ENCODE assay signal across 13 cellular contexts in genomic region chr5:158451203-158451982, GRCh38.
DNase-seq lines count a peak whose midpoint lies in the region; ATAC-seq, FAIRE-seq and TF ChIP-seq lines count a peak whose summit lies in the region.
"Had no signal": no experiment of that assay in that cellular context is flagged by ENCODE, and none has a peak within 500 bp of the region (broad histone marks: within the 10 kb centered on the region; RNA-seq: fewer than 3 reads in every experiment).

No MANE protein-coding gene starts in this region.

- no peaks in the 10 kb centered on the region for H3K27me3 ChIP-seq in K562 (ENCODE audit: control insufficient read depth in 2 of 2, insufficient read depth in 2 of 2, low read length in 2 of 2)
- no peaks in the 10 kb centered on the region for H3K27me3 ChIP-seq in kidney epithelial cell (ENCODE audit: control insufficient read depth, insufficient read depth, low read length)
- H3K27me3 ChIP-seq in esophagus squamous epithelium, result no peaks in the 10 kb centered on the region
- H3K27me3 ChIP-seq: adrenal gland, foreskin keratinocyte had no signal

- POLR2A ChIA-PET in K562 (lab: Yijun Ruan, JAX), result no interaction called here

- H3K4me3 Mint-ChIP-seq in HFFc6, result peak overlapping the region; percentile 19; the same call in 1 of the 2 replicates
- H3K4me3 Mint-ChIP-seq: activated CD8-positive, alpha-beta T cell treated with anti-CD3 and anti-CD28 coated beads, Interleukin-2, amount 10 ng/mL, durations not matched to agents 7 days and 5 days had no signal

- no peaks in the 10 kb centered on the region for H3K36me3 ChIP-seq in K562 (ENCODE audit: control insufficient read depth, insufficient read depth, low read length)
- no peaks in the 10 kb centered on the region for H3K36me3 ChIP-seq in kidney epithelial cell (ENCODE audit: control insufficient read depth, insufficient read depth, low read length)
- no peaks in the 10 kb centered on the region for H3K36me3 ChIP-seq in esophagus squamous epithelium
- H3K36me3 ChIP-seq: adrenal gland had no signal

- no peak for FAIRE-seq in K562 (lab: Jason Lieb, UNC)

- H3K27ac ChIP-seq in K562 (ENCODE audit: extremely low read depth, low read depth, low read length) (no peak overlapping the region), esophagus squamous epithelium (peak overlapping the region in 1 of 4 donors; percentile 61)
- H3K27ac ChIP-seq: adrenal gland, foreskin keratinocyte had no signal

- no peaks in the 10 kb centered on the region for H3K9me1 ChIP-seq in K562 (ENCODE audit: control insufficient read depth, insufficient read depth, low read length)

- H3K79me2 ChIP-seq in K562 (ENCODE audit: control insufficient read depth, insufficient read depth, low read length), result no peaks in the 10 kb centered on the region

- H2AFZ ChIP-seq in K562 (ENCODE audit: low read depth, low read length), result no peak overlapping the region

- no peak overlapping the region for H3K4me2 ChIP-seq in K562 (ENCODE audit: insufficient read depth, low read length)

- H3K36me3 Mint-ChIP-seq in HFFc6 (ENCODE audit: low read depth), result no peaks in the 10 kb centered on the region

- peaks cover 34% of the 10 kb centered on the region for H3K4me1 Mint-ChIP-seq in HFFc6 (ENCODE audit: low read depth)

- no peak for TF ChIP-seq EP300 in K562 (IDR thresholded peaks at IDR 0.05; ENCODE audit: low read length)

- no peaks in the 10 kb centered on the region for H4K20me1 ChIP-seq in K562 (replicated peaks; ENCODE audit: control insufficient read depth, insufficient read depth, low read length)

- BruUV-seq in K562 (replicated peaks; lab: Mats Ljungman, UMichigan), result no TSS peak

- no peak for TF ChIP-seq RAD21 in K562 (CRISPR knock-in tag; conservative IDR thresholded peaks at IDR 0.05 in 1 of 2, IDR thresholded peaks at IDR 0.05 in 1 of 2)

- CTCF ChIA-PET in K562 (lab: Yijun Ruan, JAX; ENCODE audit: low intra/inter-chr PET ratio), result interaction anchor here (0.6 kb wide), 1 partner anchor 20 kb away, joined by 3 read pairs; no protein-coding TSS in a partner anchor

- H3K27me3 Mint-ChIP-seq in HFFc6 (ENCODE audit: insufficient read depth), result peaks cover 38% of the 10 kb centered on the region

- no peaks in the 10 kb centered on the region for H3K4me1 ChIP-seq in K562 (replicated peaks in 1 of 2; ENCODE audit: control insufficient read depth in 2 of 2, insufficient read depth in 2 of 2, low read length in 2 of 2)
- no peaks in the 10 kb centered on the region for H3K4me1 ChIP-seq in esophagus squamous epithelium
- H3K4me1 ChIP-seq: foreskin keratinocyte had no signal

- H3K9ac ChIP-seq in K562 (ENCODE audit: insufficient read depth in 1 of 2, low read depth in 2 of 2, low read length in 2 of 2), result no peak overlapping the region

- in situ Hi-C loops in K562 (cut with MboI), result no loop called here

- no peak for TF ChIP-seq POLR2A in K562 (conservative IDR thresholded peaks at IDR 0.05)
- no peak for TF ChIP-seq POLR2A in esophagus squamous epithelium (IDR thresholded peaks at IDR 0.05)

- ATAC-seq in K562, result no peak
- ATAC-seq in GM21528 (IDR thresholded peaks at IDR 0.05; ENCODE audit: low FRiP score, unreplicated experiment), result no peak
- ATAC-seq in GM21367 (IDR thresholded peaks at IDR 0.05; ENCODE audit: unreplicated experiment), result no peak
- ATAC-seq: activated CD8-positive, alpha-beta T cell treated with anti-CD3 and anti-CD28 coated beads, Interleukin-2, amount 10 ng/mL, durations not matched to agents 7 days and 5 days; foreskin keratinocyte; mucosa of descending colon had no signal

- no peak for TF ChIP-seq CTCF in HFFc6 (IDR thresholded peaks at IDR 0.05)
- TF ChIP-seq CTCF in K562 (IDR thresholded peaks at IDR 0.05 in 2 of 3, conservative IDR thresholded peaks at IDR 0.05 in 1 of 3; ENCODE audit: insufficient read depth in 2 of 3, low read depth in 1 of 3, low read length in 3 of 3), result no peak
- TF ChIP-seq CTCF in kidney epithelial cell (IDR thresholded peaks at IDR 0.05; ENCODE audit: insufficient read depth, low read length, poor library complexity, severe bottlenecking), result no peak
- no peak for TF ChIP-seq CTCF in esophagus squamous epithelium (IDR thresholded peaks at IDR 0.05)

- DNase-seq in HFFc6 (peak; percentile 17), K562 (ENCODE audit: extremely low read depth in 1 of 4, low spot score in 3 of 4) (no peak), kidney epithelial cell (ENCODE audit: low read depth) (peak; percentile 58), skeletal muscle cell (ENCODE audit: low read depth) (peak; percentile 87), esophagus squamous epithelium (lab: John Stamatoyannopoulos, UW) (no peak)
- no peak for DNase-seq in stimulated activated CD4-positive, alpha-beta T cell treated with anti-CD3 and anti-CD28 coated beads, Interleukin-15, amount 100 ng/mL, for 24 hours
- DNase-seq: activated CD8-positive, alpha-beta T cell treated with anti-CD3 and anti-CD28 coated beads, Interleukin-2, amount 10 ng/mL, durations not matched to agents 7 days and 5 days; foreskin keratinocyte; stimulated activated CD4-positive, alpha-beta T cell treated with anti-CD3 and anti-CD28 coated beads, Interleukin-4, amount 100 ng/mL, for 4 hours had no signal

- no peaks in the 10 kb centered on the region for H3K9me3 Mint-ChIP-seq in HFFc6

- intact Hi-C loops in K562 (cut with micrococcal nuclease), result no loop called here
- intact Hi-C loops in esophagus squamous epithelium (cut with DNase I), result no loop called here

- no peaks in the 10 kb centered on the region for H3K9me3 ChIP-seq in K562 (replicated peaks; ENCODE audit: control insufficient read depth, insufficient read depth, low read depth, low read length)
- H3K9me3 ChIP-seq in esophagus squamous epithelium, result no peaks in the 10 kb centered on the region
- H3K9me3 ChIP-seq: adrenal gland, mucosa of descending colon had no signal

- 3% methylated on average over 8 of the region's 8 CpGs for WGBS in K562 (ENCODE audit: insufficient coverage, low coverage, missing lambda C conversion rate)
- WGBS in esophagus squamous epithelium, 2 donors, result 47 to 62% methylated on average over 7 to 8 of the region's 8 CpGs

- H3K27ac Mint-ChIP-seq in HFFc6, result peak overlapping the region; percentile 47
- H3K27ac Mint-ChIP-seq: activated CD8-positive, alpha-beta T cell treated with anti-CD3 and anti-CD28 coated beads, Interleukin-2, amount 10 ng/mL, durations not matched to agents 7 days and 5 days had no signal

- H3K4me3 ChIP-seq in K562 (no peak overlapping the region), kidney epithelial cell (ENCODE audit: low read depth, low read length) (no peak overlapping the region), skeletal muscle cell (ENCODE audit: low read depth, low read length) (no peak overlapping the region), esophagus squamous epithelium (no peak overlapping the region)
- H3K4me3 ChIP-seq: adrenal gland, mucosa of descending colon had no signal

TF ChIP-seq in K562, 482 proteins besides CTCF, POLR2A, EP300 and RAD21:
- TF ChIP-seq ATF3 (IDR thresholded peaks at IDR 0.05) (peak; percentile 55; the same call in 1 of the 2 replicates), ATF3 (CRISPR knock-in tag; conservative IDR thresholded peaks at IDR 0.05) (no peak), ZBTB9 (CRISPR knock-in tag; IDR thresholded peaks at IDR 0.05) (no peak), KAT2B (IDR thresholded peaks at IDR 0.05; ENCODE audit: low read depth, low read length) (no peak), CEBPZ (IDR thresholded peaks at IDR 0.05; ENCODE audit: borderline replicate concordance, low read depth, low read length) (no peak)

Comparison
In these comparisons a context has a peak if more than half of its experiments do, and no peak if none do; other contexts are left out.
1. DNase-seq: peak in HFFc6 (single experiment), kidney epithelial cell (single experiment) and skeletal muscle cell (single experiment); none in K562 (0 of 4), stimulated activated CD4-positive, alpha-beta T cell treated with anti-CD3 and anti-CD28 coated beads, Interleukin-15, amount 100 ng/mL, for 24 hours (single experiment) and esophagus squamous epithelium (single experiment).